ENCODE assay signal across 3 cellular contexts in genomic region chr1:118206966-118207365, GRCh38.
A peak's percentile ranks its signal among the peaks of the same experiment; 100 is the strongest.
TF ChIP-seq lines count a peak whose summit lies in the region.

No MANE protein-coding gene starts in this region.

TF ChIP-seq in HepG2, 621 proteins besides CTCF, POLR2A, EP300 and RAD21:
- TF ChIP-seq MAFK (conservative IDR thresholded peaks at IDR 0.05 in 1 of 2, IDR thresholded peaks at IDR 0.05 in 1 of 2; ENCODE audit: low read length in 2 of 2) (peak; percentile 35 to 67), XBP1 (CRISPR knock-in tag; IDR thresholded peaks at IDR 0.05) (no peak)

TF ChIP-seq in IMR-90, 13 proteins besides CTCF, POLR2A, EP300 and RAD21:
- no peak for TF ChIP-seq CEBPB (IDR thresholded peaks at IDR 0.05; ENCODE audit: low read depth, low read length)
- TF ChIP-seq SMC3 (IDR thresholded peaks at IDR 0.05; ENCODE audit: low read depth, low read length), result no peak
- 0 out of 2 replicates have a peak, but pooled peaks have one; percentile 23 for TF ChIP-seq MAFK (IDR thresholded peaks at IDR 0.05; ENCODE audit: low read depth, low read length)

TF ChIP-seq in K562, 482 proteins besides CTCF, POLR2A, EP300 and RAD21:
- TF ChIP-seq MAFK (IDR thresholded peaks at IDR 0.05; ENCODE audit: low read length) (0 out of 2 replicates have a peak, but pooled peaks have one; percentile 11), ETV5 (CRISPR knock-in tag; IDR thresholded peaks at IDR 0.05; ENCODE audit: low read depth) (no peak), MAFG (tag; conservative IDR thresholded peaks at IDR 0.05) (0 out of 2 replicates have a peak, but pooled peaks have one; percentile 24), C11orf30 (IDR thresholded peaks at IDR 0.05; ENCODE audit: low read depth) (peak; percentile 33; the same call in 1 of the 2 replicates), ZNF316 (IDR thresholded peaks at IDR 0.05) (peak; percentile 58), MAFF (IDR thresholded peaks at IDR 0.05; ENCODE audit: low read length) (peak; percentile 18; the same call in 1 of the 2 replicates)
